Comparison of ENCODE assay signal across 25 cellular contexts in the genomic region with DNA sequence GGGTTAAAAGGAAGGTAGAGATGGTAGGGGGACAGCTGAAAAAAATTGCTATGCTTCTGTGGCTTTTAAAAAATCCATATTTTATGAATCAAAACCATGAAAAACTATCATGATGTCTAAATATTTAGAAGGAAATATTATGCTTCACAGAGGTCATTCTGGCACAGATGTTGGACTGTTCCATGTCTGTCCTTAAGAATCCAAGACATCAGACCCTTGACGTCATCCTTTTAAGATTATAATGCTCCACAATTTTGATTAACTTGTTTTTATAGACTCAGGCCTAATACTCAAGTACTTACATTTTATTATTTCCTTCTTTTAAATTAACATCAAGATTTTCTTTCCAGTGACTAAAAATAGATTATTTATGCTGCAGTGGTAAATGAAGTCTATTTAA. TPM values are rescaled to one million over a fixed set of nuclear protein-coding genes. Genes with fewer than 3 reads are reported as not detected.
DNase-seq lines count a peak whose midpoint lies in the region; ATAC-seq and TF ChIP-seq lines count a peak whose summit lies in the region.
"Had no signal": no experiment of that assay in that cellular context is flagged by ENCODE, and none has a peak within 500 bp of the region (broad histone marks: within the 10 kb centered on the region; RNA-seq: fewer than 3 reads in every experiment).

No MANE protein-coding gene starts in this region.

- ATAC-seq in Right ventricle myocardium inferior (peak; percentile 49), left ventricle myocardium superior (peak; percentile 42), HG03571 (IDR thresholded peaks at IDR 0.05; ENCODE audit: unreplicated experiment) (no peak), GM18511 (IDR thresholded peaks at IDR 0.05; ENCODE audit: unreplicated experiment) (no peak)

- DNase-seq in Right ventricle myocardium inferior (ENCODE audit: missing footprints) (no peak), cardiac septum (ENCODE audit: low spot score) (no peak), left ventricle myocardium superior (no peak), smooth muscle cell (lab: John Stamatoyannopoulos, UW; ENCODE audit: unreplicated experiment) (no peak), mesendoderm (no peak), adrenal gland (no peak)
- DNase-seq: Caco-2; CD4-positive, alpha-beta memory T cell; DMS 273 treated with DMSO at 0.1 percent for 48 hours; DMS79 treated with DMSO at 0.1 percent for 48 hours; GM23248; IMR-90; NCI-H1092 treated with DMSO at 0.1 percent for 48 hours; NCI-H1436 treated with DMSO at 0.1 percent for 48 hours; NCI-H1930; NCI-H510A; NCI-H748 treated with DMSO at 0.1 percent for 48 hours; NK-92 treated with Interleukin-12 subunit alpha and Interleukin-12 subunit beta, amount 100 ng/mL, for 24 hours had no signal

- H3K56ac ChIP-seq in mesendoderm (ENCODE audit: low read length) = no peak overlapping the region

- H3K79me1 ChIP-seq in mesendoderm (ENCODE audit: low read length) = no peaks in the 10 kb centered on the region

- H2BK5ac ChIP-seq in mesendoderm (ENCODE audit: low read length) = no peak overlapping the region

- WGBS in smooth muscle cell (ENCODE audit: low lambda C conversion rate) = 50% methylated on average over 1 of the region's 1 CpG
- no CpG with 5 or more reads among the region's 1 CpG for WGBS in mesendoderm (ENCODE audit: extremely low coverage, insufficient coverage, low lambda C conversion rate)
- WGBS in adrenal gland, 4 donors = 35 to 78% (median 70%) methylated on average over 1 of the region's 1 CpG

- intact Hi-C loops in Right ventricle myocardium inferior (cut with DNase I) = no loop called here
- intact Hi-C loops in cardiac septum (cut with DNase I) = no loop called here
- intact Hi-C loops in left ventricle myocardium superior (cut with micrococcal nuclease) = no loop called here
- intact Hi-C loops in adrenal gland (cut with DNase I) = no loop called here

- no peak overlapping the region for H3K23ac ChIP-seq in mesendoderm (ENCODE audit: low read length)

- no peak for TF ChIP-seq POLR2A in adrenal gland (IDR thresholded peaks at IDR 0.05)

- no peaks in the 10 kb centered on the region for H3F3A ChIP-seq in smooth muscle cell (ENCODE audit: low read depth)

- H3K4me1 ChIP-seq in smooth muscle cell (ENCODE audit: low read depth) = peaks cover 2% of the 10 kb centered on the region
- H3K4me1 ChIP-seq in mesendoderm (ENCODE audit: control insufficient read depth, low read depth, low read length) = no peaks in the 10 kb centered on the region
- peaks cover 0 to 17% of the 10 kb centered on the region in 2 donors for H3K4me1 ChIP-seq in adrenal gland (replicated peaks in 1 of 2)
- H3K4me1 ChIP-seq: BLaER1 treated with 17β-estradiol and CSF1 and Interleukin-3, amounts not matched to agents 10 nM and 100 nM; Caco-2; HAP-1 had no signal

- no peak overlapping the region for H2BK15ac ChIP-seq in mesendoderm (replicated peaks; ENCODE audit: low read depth)

- H4K20me1 ChIP-seq in smooth muscle cell (ENCODE audit: low read depth) = no peaks in the 10 kb centered on the region
- H4K20me1 ChIP-seq: BLaER1 treated with 17β-estradiol and CSF1 and Interleukin-3, amounts not matched to agents 10 nM and 100 nM had no signal

- H3K27me3 ChIP-seq in smooth muscle cell (ENCODE audit: low read depth) (no peaks in the 10 kb centered on the region), mesendoderm (ENCODE audit: insufficient read depth, low read length, poor library complexity) (no peaks in the 10 kb centered on the region), adrenal gland (no peaks in the 10 kb centered on the region)
- H3K27me3 ChIP-seq: BLaER1 treated with 17β-estradiol and CSF1 and Interleukin-3, amounts not matched to agents 10 nM and 100 nM had no signal

- H3K4ac ChIP-seq in mesendoderm (ENCODE audit: low read depth, low read length) = no peak overlapping the region

- no peak overlapping the region for H2BK120ac ChIP-seq in mesendoderm (ENCODE audit: low read depth, low read length)

- H3K36me3 ChIP-seq in smooth muscle cell (ENCODE audit: low read depth) (peaks cover 4% of the 10 kb centered on the region), mesendoderm (ENCODE audit: control insufficient read depth, insufficient read depth, low read length) (no peaks in the 10 kb centered on the region), adrenal gland (replicated peaks in 1 of 2) (no peaks in the 10 kb centered on the region)
- H3K36me3 ChIP-seq: BLaER1 treated with 17β-estradiol and CSF1 and Interleukin-3, amounts not matched to agents 10 nM and 100 nM; HAP-1 had no signal

- no peak overlapping the region for H3K18ac ChIP-seq in mesendoderm (ENCODE audit: low read length)

- no peak overlapping the region for H2AFZ ChIP-seq in smooth muscle cell (ENCODE audit: low read depth)
- H2AFZ ChIP-seq: GM23248 had no signal

- H3K9me3 ChIP-seq in smooth muscle cell (replicated peaks; ENCODE audit: low read depth) (no peaks in the 10 kb centered on the region), adrenal gland (replicated peaks in 1 of 3) (no peaks in the 10 kb centered on the region)
- H3K9me3 ChIP-seq: HAP-1 had no signal

- H3K9ac ChIP-seq in smooth muscle cell (ENCODE audit: low read depth) (no peak overlapping the region), mesendoderm (ENCODE audit: low read length) (no peak overlapping the region)
- H3K9ac ChIP-seq: BLaER1 treated with 17β-estradiol and CSF1 and Interleukin-3, amounts not matched to agents 10 nM and 100 nM; GM23248; KMS-11 had no signal

- H3K79me2 ChIP-seq in smooth muscle cell (ENCODE audit: low read depth) = peaks cover 22% of the 10 kb centered on the region
- no peaks in the 10 kb centered on the region for H3K79me2 ChIP-seq in mesendoderm (ENCODE audit: control insufficient read depth, insufficient read depth, low read length)

- no peak overlapping the region for H3K4me2 ChIP-seq in smooth muscle cell
- no peak overlapping the region for H3K4me2 ChIP-seq in mesendoderm (ENCODE audit: low read length)
- H3K4me2 ChIP-seq: BLaER1 treated with 17β-estradiol and CSF1 and Interleukin-3, amounts not matched to agents 10 nM and 100 nM; KMS-11 had no signal

- no peak overlapping the region for H4K8ac ChIP-seq in mesendoderm (ENCODE audit: low read depth, low read length)

- peak overlapping the region; percentile 33 for H3K27ac ChIP-seq in smooth muscle cell (ENCODE audit: low read depth)
- H3K27ac ChIP-seq in mesendoderm (ENCODE audit: low read depth, low read length) = no peak overlapping the region
- no peak overlapping the region for H3K27ac ChIP-seq in adrenal gland
- H3K27ac ChIP-seq: 22Rv1; BLaER1 treated with 17β-estradiol and CSF1 and Interleukin-3, amounts not matched to agents 10 nM and 100 nM; GM23248; KMS-11; RWPE1 had no signal

- H2AK5ac ChIP-seq in mesendoderm (ENCODE audit: low read length) = no peak overlapping the region

- H3K4me3 ChIP-seq in smooth muscle cell (no peak overlapping the region), mesendoderm (ENCODE audit: low read length) (no peak overlapping the region), adrenal gland (no peak overlapping the region)
- H3K4me3 ChIP-seq: BLaER1 treated with 17β-estradiol and CSF1 and Interleukin-3, amounts not matched to agents 10 nM and 100 nM; GM23248; HAP-1 had no signal

- H4K5ac ChIP-seq in mesendoderm (ENCODE audit: low read length) = no peak overlapping the region

- TF ChIP-seq CTCF in smooth muscle cell (IDR thresholded peaks at IDR 0.05; ENCODE audit: borderline replicate concordance, insufficient read depth, poor library complexity, severe bottlenecking) (no peak), adrenal gland (IDR thresholded peaks at IDR 0.05) (no peak)

RNA-seq across cellular contexts. Expression of a gene that starts 29.7 kb away (rescaled TPM):
- total RNA-seq in Right ventricle myocardium inferior (149 TPM), cardiac septum (183 TPM), left ventricle myocardium superior (156 TPM), smooth muscle cell (3.5 and 4.4 TPM in 2 replicates), adrenal gland (1 to 10 TPM; 1.5 to 3.3 (median 2.5) TPM)
- polyA plus RNA-seq in smooth muscle cell (2.1 and 3.0 TPM in 2 replicates), adrenal gland (1 to 10 TPM in 2 of 3 donors, under 1 TPM in 1; 0.94 to 2.5 (median 1.9) TPM)
- polyA plus RNA-seq in mesendoderm (2013, experiment 1 of 2) = 2.2 TPM
- 2.4 TPM for polyA plus RNA-seq in mesendoderm (2013, experiment 2 of 2)
- total RNA-seq: CD4-positive, alpha-beta memory T cell had no signal
- polyA plus RNA-seq: CD4-positive, alpha-beta memory T cell; GM23248 had no signal

Comparison
In these comparisons a context has a peak if more than half of its experiments do, and no peak if none do; other contexts are left out.
1. ATAC-seq: peak in Right ventricle myocardium inferior (single experiment) and left ventricle myocardium superior (single experiment); none in HG03571 (single experiment) and GM18511 (single experiment).
2. RNA of a gene that starts 29.7 kb away (total RNA-seq): 183 TPM in cardiac septum (single experiment), 156 TPM in left ventricle myocardium superior (single experiment) and 149 TPM in Right ventricle myocardium inferior (single experiment); 3.5 to 4.4 TPM in smooth muscle cell and 1.5 to 3.3 TPM in adrenal gland; every median in the first group is over 10 times any median in the second.